In genomic region chr15:25790003-25790660, GRCh38 we compare ENCODE assay signal across 1 cellular context.
TF ChIP-seq lines count a peak whose summit lies in the region.

No MANE protein-coding gene starts in this region.

TF ChIP-seq in GM12878, 131 proteins besides CTCF, POLR2A, EP300 and RAD21 (continued from another document):
- TF ChIP-seq PBX3 (IDR thresholded peaks at IDR 0.05; ENCODE audit: insufficient replicate concordance, low read depth, low read length) (no peak), PML (IDR thresholded peaks at IDR 0.05; ENCODE audit: low read length) (no peak), ZNF24 (IDR thresholded peaks at IDR 0.05) (no peak), ASH2L (IDR thresholded peaks at IDR 0.05; ENCODE audit: borderline replicate concordance, low read depth) (no peak), LARP7 (IDR thresholded peaks at IDR 0.05) (no peak)
